1 cellular context compared by ENCODE assay signal in genomic region chr10:87619705-87620104, GRCh38.
TF ChIP-seq lines count a peak whose summit lies in the region.

No MANE protein-coding gene starts in this region.

TF ChIP-seq in IMR-90, 13 proteins besides CTCF, POLR2A, EP300 and RAD21:
- TF ChIP-seq CEBPB (IDR thresholded peaks at IDR 0.05; ENCODE audit: low read depth, low read length) (no peak), CHD1 (IDR thresholded peaks at IDR 0.05; ENCODE audit: low read depth, low read length) (no peak)
